In the genomic region with DNA sequence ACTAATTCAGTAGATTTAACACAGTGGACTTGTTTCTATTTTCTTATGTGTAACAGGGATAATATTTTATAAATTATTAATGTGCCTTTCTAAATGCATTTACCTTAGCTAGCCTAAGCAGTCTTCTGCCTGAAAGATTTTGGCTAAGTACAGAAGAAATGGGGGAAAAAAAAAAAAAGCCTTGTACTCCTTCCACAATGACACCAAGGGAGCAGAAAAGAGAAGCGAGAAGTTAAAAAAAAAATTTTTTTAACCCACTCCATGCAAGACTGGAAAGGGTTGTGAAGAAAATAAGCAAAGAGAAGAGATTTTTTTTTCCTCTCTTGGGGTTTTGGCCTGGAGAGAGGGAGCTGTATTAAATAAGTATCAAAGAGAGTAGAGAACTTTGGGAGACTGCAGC, we compare ENCODE assay signal across 13 cellular contexts. TPM values are rescaled to one million over a fixed set of nuclear protein-coding genes. Genes with fewer than 3 reads are reported as not detected.
DNase-seq lines count a peak whose midpoint lies in the region; ATAC-seq lines count a peak whose summit lies in the region.
"Had no signal": no experiment of that assay in that cellular context is flagged by ENCODE, and none has a peak within 500 bp of the region (broad histone marks: within the 10 kb centered on the region; RNA-seq: fewer than 3 reads in every experiment).

No MANE protein-coding gene starts in this region.

- H3K9me3 Mint-ChIP-seq in activated naive CD8-positive, alpha-beta T cell (ENCODE audit: low read depth) = no peaks in the 10 kb centered on the region
- H3K9me3 Mint-ChIP-seq: mesothelial cell of epicardium had no signal

- DNase-seq in cerebellar cortex (ENCODE audit: low spot score) = no peak
- no peak for DNase-seq in left colon
- DNase-seq in DMS 273 (lab: John Stamatoyannopoulos, UW; ENCODE audit: unreplicated experiment) = no peak
- no peak for DNase-seq in SHP77 treated with DMSO at 0.1 percent for 48 hours (lab: John Stamatoyannopoulos, UW)
- DNase-seq: DMS 273 treated with DMSO at 0.1 percent for 48 hours, NCI-H1092 had no signal

- peaks cover 13% of the 10 kb centered on the region for H3K36me3 Mint-ChIP-seq in activated naive CD8-positive, alpha-beta T cell
- H3K36me3 Mint-ChIP-seq: mesothelial cell of epicardium had no signal

- peaks cover 91% of the 10 kb centered on the region for H3K4me1 Mint-ChIP-seq in activated naive CD8-positive, alpha-beta T cell (ENCODE audit: low read depth)

- intact Hi-C loops in left colon (cut with DNase I, micrococcal nuclease) = no loop called here

- H3K27ac Mint-ChIP-seq in activated naive CD8-positive, alpha-beta T cell = peak overlapping the region; percentile 97
- H3K27ac Mint-ChIP-seq: mesothelial cell of epicardium had no signal

- ATAC-seq in GM18498 (IDR thresholded peaks at IDR 0.05; ENCODE audit: unreplicated experiment) (peak; percentile 22), GM19452 (IDR thresholded peaks at IDR 0.05; ENCODE audit: unreplicated experiment) (peak; percentile 4), HG03103 (IDR thresholded peaks at IDR 0.05; ENCODE audit: low read depth, unreplicated experiment) (peak; percentile 4), left colon (no peak)
- ATAC-seq: sciatic nerve had no signal

- H3K27me3 Mint-ChIP-seq in activated naive CD8-positive, alpha-beta T cell = no peaks in the 10 kb centered on the region

- H3K4me3 Mint-ChIP-seq in activated naive CD8-positive, alpha-beta T cell = peak overlapping the region; percentile 80
- H3K4me3 Mint-ChIP-seq: mesothelial cell of epicardium had no signal

RNA-seq across cellular contexts. Expression of a gene that starts 28.7 kb away (rescaled TPM):
- 1 to 10 TPM; 2.9 to 6.1 TPM for total RNA-seq in left colon
- total RNA-seq: dermis microvascular lymphatic vessel endothelial cell had no signal
